ENCODE assay signal across 7 cellular contexts in genomic region chr14:24368215-24368561, GRCh38. TPM values are rescaled to one million over a fixed set of nuclear protein-coding genes. Genes with fewer than 3 reads are reported as not detected.
A peak's percentile ranks its signal among the peaks of the same experiment; 100 is the strongest.
DNase-seq lines count a peak whose midpoint lies in the region; ATAC-seq and TF ChIP-seq lines count a peak whose summit lies in the region.

No MANE protein-coding gene starts in this region.

- peaks cover 49% of the 10 kb centered on the region for H3K4me1 Mint-ChIP-seq in HFFc6 (ENCODE audit: low read depth)
- peaks cover 23% of the 10 kb centered on the region for H3K4me1 Mint-ChIP-seq in activated naive CD8-positive, alpha-beta T cell treated with anti-CD3 and anti-CD28 coated beads, Interleukin-2, amount 10 ng/mL, durations not matched to agents 7 days and 5 days
- H3K4me1 Mint-ChIP-seq in stimulated activated naive CD8-positive, alpha-beta T cell treated with anti-CD3 and anti-CD28 coated beads, Interleukin-15, amount 100 ng/mL, for 72 hours = peaks cover 44% of the 10 kb centered on the region

- peaks cover 2% of the 10 kb centered on the region; the same call in 1 of the 2 replicates for H3K27me3 Mint-ChIP-seq in HFFc6 (ENCODE audit: insufficient read depth)
- peaks cover 51% of the 10 kb centered on the region for H3K27me3 Mint-ChIP-seq in activated naive CD8-positive, alpha-beta T cell treated with anti-CD3 and anti-CD28 coated beads, Interleukin-2, amount 10 ng/mL, durations not matched to agents 7 days and 5 days
- H3K27me3 Mint-ChIP-seq in stimulated activated naive CD8-positive, alpha-beta T cell treated with anti-CD3 and anti-CD28 coated beads, Interleukin-15, amount 100 ng/mL, for 72 hours = peaks cover 48% of the 10 kb centered on the region

- peaks cover 15% of the 10 kb centered on the region for H3K27me3 ChIP-seq in iPS-20b (ENCODE audit: insufficient read depth, low read length)

- peak overlapping the region; percentile 87; the same call in 1 of the 2 replicates for H3K9ac ChIP-seq in iPS-20b (ENCODE audit: low read depth, low read length)

- H3K4me3 ChIP-seq in iPS-20b (ENCODE audit: low read length) = peak overlapping the region; percentile 77

- peak overlapping the region; percentile 97 for H3K27ac Mint-ChIP-seq in HFFc6
- no peak overlapping the region for H3K27ac Mint-ChIP-seq in activated naive CD8-positive, alpha-beta T cell treated with anti-CD3 and anti-CD28 coated beads, Interleukin-2, amount 10 ng/mL, durations not matched to agents 7 days and 5 days
- H3K27ac Mint-ChIP-seq in stimulated activated naive CD8-positive, alpha-beta T cell treated with anti-CD3 and anti-CD28 coated beads, Interleukin-15, amount 100 ng/mL, for 72 hours = peak overlapping the region in 1 of 2 donors; percentile 97

- ATAC-seq in activated naive CD8-positive, alpha-beta T cell treated with anti-CD3 and anti-CD28 coated beads, Interleukin-2, amount 10 ng/mL, durations not matched to agents 7 days and 5 days (ENCODE audit: low read depth) = no peak
- ATAC-seq in stimulated activated naive CD8-positive, alpha-beta T cell treated with anti-CD3 and anti-CD28 coated beads, Interleukin-15, amount 100 ng/mL, for 72 hours = no peak
- ATAC-seq in HG02840 (IDR thresholded peaks at IDR 0.05; ENCODE audit: low FRiP score, unreplicated experiment) (no peak), GM21360 (IDR thresholded peaks at IDR 0.05; ENCODE audit: unreplicated experiment) (no peak)

- peaks cover 11% of the 10 kb centered on the region; the same call in 1 of the 2 replicates for H3K36me3 Mint-ChIP-seq in HFFc6 (ENCODE audit: low read depth)
- H3K36me3 Mint-ChIP-seq in activated naive CD8-positive, alpha-beta T cell treated with anti-CD3 and anti-CD28 coated beads, Interleukin-2, amount 10 ng/mL, durations not matched to agents 7 days and 5 days = peaks cover 2% of the 10 kb centered on the region

- POLR2A ChIA-PET in activated naive CD8-positive, alpha-beta T cell treated with anti-CD3 and anti-CD28 coated beads, Interleukin-2, amount 10 ng/mL, durations not matched to agents 7 days and 5 days (lab: Charles Lee) = no interaction called here

- no peaks in the 10 kb centered on the region for H3K9me3 Mint-ChIP-seq in HFFc6
- H3K9me3 Mint-ChIP-seq in activated naive CD8-positive, alpha-beta T cell treated with anti-CD3 and anti-CD28 coated beads, Interleukin-2, amount 10 ng/mL, durations not matched to agents 7 days and 5 days = no peaks in the 10 kb centered on the region
- H3K9me3 Mint-ChIP-seq in stimulated activated naive CD8-positive, alpha-beta T cell treated with anti-CD3 and anti-CD28 coated beads, Interleukin-15, amount 100 ng/mL, for 72 hours = no peaks in the 10 kb centered on the region

- H3K4me1 ChIP-seq in iPS-20b (ENCODE audit: insufficient read depth, low read length) = peaks cover 12% of the 10 kb centered on the region; the same call in 1 of the 2 replicates

- peak overlapping the region; percentile 93 for H3K4me3 Mint-ChIP-seq in HFFc6
- peak overlapping the region; percentile 37 for H3K4me3 Mint-ChIP-seq in activated naive CD8-positive, alpha-beta T cell treated with anti-CD3 and anti-CD28 coated beads, Interleukin-2, amount 10 ng/mL, durations not matched to agents 7 days and 5 days
- peak overlapping the region; percentile 82 to 92 for H3K4me3 Mint-ChIP-seq in stimulated activated naive CD8-positive, alpha-beta T cell treated with anti-CD3 and anti-CD28 coated beads, Interleukin-15, amount 100 ng/mL, for 72 hours

- H3K27ac ChIP-seq in iPS-20b (ENCODE audit: low read length) = peak overlapping the region; percentile 98

- no peaks in the 10 kb centered on the region for H3K9me3 ChIP-seq in iPS-20b (ENCODE audit: insufficient read depth, low read depth, low read length)

- no peak for TF ChIP-seq CTCF in HFFc6 (IDR thresholded peaks at IDR 0.05)

- DNase-seq in HFFc6 (no peak), GDM1 (lab: John Stamatoyannopoulos, UW) (no peak)
- DNase-seq in activated naive CD8-positive, alpha-beta T cell treated with anti-CD3 and anti-CD28 coated beads, Interleukin-2, amount 10 ng/mL, durations not matched to agents 7 days and 5 days = no peak
- DNase-seq in stimulated activated naive CD8-positive, alpha-beta T cell treated with anti-CD3 and anti-CD28 coated beads, Interleukin-15, amount 100 ng/mL, for 72 hours = no peak

- peaks cover 9% of the 10 kb centered on the region for H3K36me3 ChIP-seq in iPS-20b (ENCODE audit: insufficient read depth, low read depth, low read length)

RNA-seq across cellular contexts. Expression of gene NFATC4, which starts 0.2 kb away (rescaled TPM):
- total RNA-seq in HFFc6 (2021; fragmentation: NEBNext Ultra II Directional; extraction: Animal tissue kit (Norgen Biotek cat#: 25700)) = 10 to 100 TPM; 73.4 to 81.9 (median 77.2) TPM
- total RNA-seq in activated naive CD8-positive, alpha-beta T cell treated with anti-CD3 and anti-CD28 coated beads, Interleukin-2, amount 10 ng/mL, durations not matched to agents 7 days and 5 days = not detected

RNA-seq across cellular contexts. Expression of gene RIPK3, which starts 28.4 kb away (rescaled TPM):
- total RNA-seq in HFFc6 (2021; fragmentation: NEBNext Ultra II Directional; extraction: Animal tissue kit (Norgen Biotek cat#: 25700)) = not detected
- 10 to 100 TPM; 41.1 to 43.7 TPM for total RNA-seq in activated naive CD8-positive, alpha-beta T cell treated with anti-CD3 and anti-CD28 coated beads, Interleukin-2, amount 10 ng/mL, durations not matched to agents 7 days and 5 days

RNA-seq across cellular contexts. Expression of gene NYNRIN, which starts 30.6 kb away (rescaled TPM):
- 1 to 10 TPM; 3.9 to 6.3 (median 4.1) TPM for total RNA-seq in HFFc6 (2021; fragmentation: NEBNext Ultra II Directional; extraction: Animal tissue kit (Norgen Biotek cat#: 25700))
- total RNA-seq in activated naive CD8-positive, alpha-beta T cell treated with anti-CD3 and anti-CD28 coated beads, Interleukin-2, amount 10 ng/mL, durations not matched to agents 7 days and 5 days = under 1 TPM; 0.34 to 0.42 TPM

RNA-seq across cellular contexts. Expression of gene ADCY4, which starts 33.3 kb away (rescaled TPM):
- under 1 TPM in 3 of 6 experiments, not detected in 3; 0.25 to 0.41 (median 0.34) TPM for total RNA-seq in HFFc6 (2021; fragmentation: NEBNext Ultra II Directional; extraction: Animal tissue kit (Norgen Biotek cat#: 25700))
- 1 to 10 TPM; 4.4 to 6.3 TPM for total RNA-seq in activated naive CD8-positive, alpha-beta T cell treated with anti-CD3 and anti-CD28 coated beads, Interleukin-2, amount 10 ng/mL, durations not matched to agents 7 days and 5 days

RNA-seq across cellular contexts. Expression of gene LTB4R, which starts 56.9 kb away (rescaled TPM):
- 1 to 10 TPM; 1.5 to 2.9 (median 1.9) TPM for total RNA-seq in HFFc6 (2021; fragmentation: NEBNext Ultra II Directional; extraction: Animal tissue kit (Norgen Biotek cat#: 25700))
- 10 to 100 TPM; 27.0 to 27.8 TPM for total RNA-seq in activated naive CD8-positive, alpha-beta T cell treated with anti-CD3 and anti-CD28 coated beads, Interleukin-2, amount 10 ng/mL, durations not matched to agents 7 days and 5 days

Comparison
In these comparisons a context has a peak if more than half of its experiments do, and no peak if none do; other contexts are left out.
1. H3K4me3 Mint-ChIP-seq: peak in every context shown above with its lines; median percentile 93 in HFFc6; 87 in stimulated activated naive CD8-positive, alpha-beta T cell treated with anti-CD3 and anti-CD28 coated beads, Interleukin-15, amount 100 ng/mL, for 72 hours; 37 in activated naive CD8-positive, alpha-beta T cell treated with anti-CD3 and anti-CD28 coated beads, Interleukin-2, amount 10 ng/mL, durations not matched to agents 7 days and 5 days.
2. RNA of gene NFATC4, which starts 0.2 kb away (total RNA-seq): 73.4 to 81.9 TPM in HFFc6; not detected in activated naive CD8-positive, alpha-beta T cell treated with anti-CD3 and anti-CD28 coated beads, Interleukin-2, amount 10 ng/mL, durations not matched to agents 7 days and 5 days; every median in the first group is over 10 times any median in the second.
3. RNA of gene RIPK3, which starts 28.4 kb away (total RNA-seq): 41.1 to 43.7 TPM in activated naive CD8-positive, alpha-beta T cell treated with anti-CD3 and anti-CD28 coated beads, Interleukin-2, amount 10 ng/mL, durations not matched to agents 7 days and 5 days; not detected in HFFc6; every median in the first group is over 10 times any median in the second.